In genomic region chr19:6735181-6735891, GRCh38 we compare ENCODE assay signal across 6 cellular contexts. TPM values are rescaled to one million over a fixed set of nuclear protein-coding genes. Genes with fewer than 3 reads are reported as not detected.
A peak's percentile ranks its signal among the peaks of the same experiment; 100 is the strongest.
DNase-seq lines count a peak whose midpoint lies in the region; ATAC-seq lines count a peak whose summit lies in the region.

No MANE protein-coding gene starts in this region.

- no peaks in the 10 kb centered on the region for H3K27me3 ChIP-seq in CD4-positive, alpha-beta memory T cell (ENCODE audit: insufficient read depth, low read length)

- ATAC-seq in T-helper 17 cell: no peak
- ATAC-seq in HG03097 (IDR thresholded peaks at IDR 0.05; ENCODE audit: low FRiP score, unreplicated experiment): no peak

- peaks cover 15 to 31% of the 10 kb centered on the region in 2 donors for H3K36me3 Mint-ChIP-seq in CD4-positive, alpha-beta memory T cell
- H3K36me3 Mint-ChIP-seq in T-helper 17 cell (ENCODE audit: low read depth): peaks cover 6% of the 10 kb centered on the region

- H3K36me3 ChIP-seq in CD4-positive, alpha-beta memory T cell (ENCODE audit: insufficient read depth, low read length): peaks cover 15% of the 10 kb centered on the region

- CTCF ChIA-PET in CD4-positive, alpha-beta memory T cell (lab: Charles Lee; ENCODE audit: partially characterized antibody): interaction anchor here (1.4 to 6.8 kb wide), 7 partner anchors 20 to 129 kb away, joined by 3 to 184 read pairs (median 7); partner anchors contain the start of gene VAV1

- H3K9me3 Mint-ChIP-seq in CD4-positive, alpha-beta memory T cell: no peaks in the 10 kb centered on the region

- peaks cover 39% of the 10 kb centered on the region for H3K4me1 ChIP-seq in CD4-positive, alpha-beta memory T cell (ENCODE audit: insufficient read depth, low read length)

- H3K9me3 ChIP-seq in CD4-positive, alpha-beta memory T cell (ENCODE audit: control insufficient read depth in 1 of 2, low read length in 2 of 2): no peaks in the 10 kb centered on the region
- H3K9me3 ChIP-seq in T-helper 17 cell (ENCODE audit: control insufficient read depth, low read length, poor library complexity, severe bottlenecking): no peaks in the 10 kb centered on the region

- peaks cover 13 to 42% (median 28%) of the 10 kb centered on the region in 4 donors for H3K4me1 Mint-ChIP-seq in CD4-positive, alpha-beta memory T cell
- peaks cover 33% of the 10 kb centered on the region for H3K4me1 Mint-ChIP-seq in T-helper 17 cell

- H3K4me3 Mint-ChIP-seq in CD4-positive, alpha-beta memory T cell: peak overlapping the region in 4 of 8 donors; percentile 27 to 97 (median 62)
- no peak overlapping the region for H3K4me3 Mint-ChIP-seq in T-helper 17 cell

- peak overlapping the region in 5 of 7 donors; percentile 97 to 99 (median 98) for H3K27ac Mint-ChIP-seq in CD4-positive, alpha-beta memory T cell
- H3K27ac Mint-ChIP-seq in T-helper 17 cell: peak overlapping the region; percentile 97

- no peak for DNase-seq in CD4-positive, alpha-beta memory T cell
- DNase-seq in T-helper 17 cell (no peak), lung microvascular endothelial cell (ENCODE audit: low read depth in 2 of 2) (peak; percentile 36 to 78), Kasumi-1 (lab: John Stamatoyannopoulos, UW) (no peak), NCI-H1417 treated with DMSO at 0.1 percent for 48 hours (lab: John Stamatoyannopoulos, UW) (no peak)

- peak overlapping the region in 1 of 2 donors; percentile 6 for H3K4me3 ChIP-seq in CD4-positive, alpha-beta memory T cell (ENCODE audit: low read length in 2 of 2)

- intact Hi-C loops in CD4-positive, alpha-beta memory T cell (cut with micrococcal nuclease): loop anchor here (5.0 kb wide), 1 partner anchor 203 kb away; the partner anchor contains the start of gene TNFSF9

- POLR2A ChIA-PET in CD4-positive, alpha-beta memory T cell (lab: Charles Lee; ENCODE audit: partially characterized antibody): interaction anchor here (2.0 to 4.0 kb wide), 2 partner anchors 61 to 66 kb away, joined by 6 to 22 read pairs; partner anchors contain the start of gene TNFSF14

- no peaks in the 10 kb centered on the region for H3K27me3 Mint-ChIP-seq in CD4-positive, alpha-beta memory T cell
- H3K27me3 Mint-ChIP-seq in T-helper 17 cell: no peaks in the 10 kb centered on the region

- H3K27ac ChIP-seq in CD4-positive, alpha-beta memory T cell (ENCODE audit: low read depth, low read length): peak overlapping the region; percentile 94

RNA-seq across cellular contexts. Expression of gene GPR108, which starts 2.0 kb away (rescaled TPM):
- total RNA-seq in CD4-positive, alpha-beta memory T cell: 10 to 100 TPM; 75.6 to 85.3 TPM
- polyA plus RNA-seq in CD4-positive, alpha-beta memory T cell: 100 to 1,000 TPM in 1 of 2 donors, 10 to 100 TPM in 1; 99.2 to 183 TPM
- total RNA-seq in T-helper 17 cell (10 to 100 TPM; 53.4 to 55.5 TPM), lung microvascular endothelial cell (42.1 and 58.3 TPM in 2 replicates)

RNA-seq across cellular contexts. Expression of gene TRIP10, which starts 4.1 kb away (rescaled TPM):
- total RNA-seq in CD4-positive, alpha-beta memory T cell: 1 to 10 TPM; 6.1 to 6.5 TPM
- 1 to 10 TPM; 1.1 to 2.0 TPM for polyA plus RNA-seq in CD4-positive, alpha-beta memory T cell
- total RNA-seq in T-helper 17 cell: 1 to 10 TPM in 1 of 2 donors, under 1 TPM in 1; 0.92 to 3.3 TPM
- total RNA-seq in lung microvascular endothelial cell: 17.7 and 20.4 TPM in 2 replicates

RNA-seq across cellular contexts. Expression of gene C3, which starts 14.9 kb away (rescaled TPM):
- total RNA-seq in CD4-positive, alpha-beta memory T cell: 1 to 10 TPM; 1.5 to 2.2 TPM
- polyA plus RNA-seq in CD4-positive, alpha-beta memory T cell: not detected
- total RNA-seq in T-helper 17 cell: under 1 TPM in 1 of 2 donors, not detected in 1; 0.35 TPM
- 0.44 and 1.6 TPM in 2 replicates for total RNA-seq in lung microvascular endothelial cell

RNA-seq across cellular contexts. Expression of gene SH2D3A, which starts 31.9 kb away (rescaled TPM):
- 10 to 100 TPM; 59.3 to 64.3 TPM for total RNA-seq in CD4-positive, alpha-beta memory T cell
- polyA plus RNA-seq in CD4-positive, alpha-beta memory T cell: 10 to 100 TPM; 26.9 to 37.9 TPM
- total RNA-seq in T-helper 17 cell (10 to 100 TPM; 43.8 to 50.3 TPM), lung microvascular endothelial cell (2.2 and 3.0 TPM in 2 replicates)

RNA-seq across cellular contexts. Expression of gene VAV1, which starts 37.2 kb away (rescaled TPM):
- total RNA-seq in CD4-positive, alpha-beta memory T cell: 10 to 100 TPM; 82.5 to 87.6 TPM
- 10 to 100 TPM; 16.0 to 23.9 TPM for polyA plus RNA-seq in CD4-positive, alpha-beta memory T cell
- total RNA-seq in T-helper 17 cell: 10 to 100 TPM; 83.0 to 92.0 TPM
- 0.22 TPM in 1 of 2 replicates, not detected in the other for total RNA-seq in lung microvascular endothelial cell

Comparison
In these comparisons a context has a peak if more than half of its experiments do, and no peak if none do; other contexts are left out.
1. DNase-seq: peak in lung microvascular endothelial cell (2 of 2); none in CD4-positive, alpha-beta memory T cell (0 of 5), T-helper 17 cell (0 of 3), Kasumi-1 (0 of 2) and NCI-H1417 treated with DMSO at 0.1 percent for 48 hours (single experiment).